Comparison of ENCODE assay signal across 32 cellular contexts in the genomic region with DNA sequence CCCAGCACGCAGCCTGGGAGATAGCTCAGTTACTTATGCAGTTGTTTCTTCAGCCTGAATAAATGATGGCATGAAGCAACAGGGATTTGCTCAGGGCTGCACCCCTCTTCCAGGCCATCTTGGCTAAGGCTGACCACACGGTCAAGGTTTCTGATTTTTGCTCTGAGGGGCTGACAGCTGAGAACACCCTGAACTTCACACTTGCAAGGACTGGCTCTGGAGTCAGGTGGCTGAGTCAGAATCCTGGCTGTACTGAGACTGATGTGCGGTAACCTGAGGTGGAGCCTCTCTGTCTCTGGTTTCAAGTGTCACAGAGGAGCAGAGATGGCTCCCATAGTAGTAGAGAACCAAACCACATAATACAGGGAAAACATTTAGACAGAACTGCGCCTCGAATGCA. TPM values are rescaled to one million over a fixed set of nuclear protein-coding genes. Genes with fewer than 3 reads are reported as not detected.
"Had no signal": no experiment of that assay in that cellular context is flagged by ENCODE, and none has a peak within 500 bp of the region (broad histone marks: within the 10 kb centered on the region; RNA-seq: fewer than 3 reads in every experiment).

No MANE protein-coding gene starts in this region.

- H3K4me3 Mint-ChIP-seq: naive thymus-derived CD8-positive, alpha-beta T cell; natural killer cell treated with Interleukin-12 subunit alpha and Interleukin-12 subunit beta and Interleukin-15 and Interleukin-18, amount 100 ng/mL, for 72 hours; nephron progenitor cell; neural crest cell; stimulated activated memory B cell treated with anti-CD40 and anti-IgM and Interleukin-4, amounts not matched to agents 10 μg/mL and 1 μg/mL and 100 μg/mL, for 72 hours; stimulated activated naive CD8-positive, alpha-beta T cell treated with anti-CD3 and anti-CD28 coated beads, Interleukin-15, amount 100 ng/mL, for 72 hours; type B pancreatic cell had no signal

- H3K4me3 ChIP-seq: pancreas, prostate gland, right lobe of liver, skin epidermis, smooth muscle cell, spleen, suprapubic skin, testis, tibial artery, transverse colon, upper lobe of right lung, uterus had no signal

- H3K27ac ChIP-seq: pancreas, prostate gland, right lobe of liver, skin epidermis, spleen, suprapubic skin, testis, tibial artery, transverse colon, upper lobe of right lung, uterus had no signal

- H3K27me3 ChIP-seq: pancreas, right lobe of liver, spleen, suprapubic skin, testis, tibial artery, transverse colon, upper lobe of right lung, uterus had no signal

- H3K9me3 Mint-ChIP-seq: naive B cell; natural killer cell treated with Interleukin-12 subunit alpha and Interleukin-12 subunit beta and Interleukin-15 and Interleukin-18, amount 100 ng/mL, for 72 hours; neural crest cell; stimulated activated memory B cell treated with anti-CD40 and anti-IgM and Interleukin-4, amounts not matched to agents 10 μg/mL and 1 μg/mL and 100 μg/mL, for 72 hours; stimulated activated naive CD8-positive, alpha-beta T cell treated with anti-CD3 and anti-CD28 coated beads, Interleukin-15, amount 100 ng/mL, for 72 hours; type B pancreatic cell had no signal

- H3K9me3 ChIP-seq: pancreas, prostate gland, right lobe of liver, spleen, suprapubic skin, testis, tibial artery, transverse colon, upper lobe of right lung, uterus had no signal

- H3K27me3 Mint-ChIP-seq: naive B cell; natural killer cell treated with Interleukin-12 subunit alpha and Interleukin-12 subunit beta and Interleukin-15 and Interleukin-18, amount 100 ng/mL, for 72 hours; stimulated activated memory B cell treated with anti-CD40 and anti-IgM and Interleukin-4, amounts not matched to agents 10 μg/mL and 1 μg/mL and 100 μg/mL, for 72 hours; stimulated activated naive CD8-positive, alpha-beta T cell treated with anti-CD3 and anti-CD28 coated beads, Interleukin-15, amount 100 ng/mL, for 72 hours had no signal

- DNase-seq: naive B cell; naive thymus-derived CD8-positive, alpha-beta T cell; nephron progenitor cell; occipital lobe; pancreas; right cardiac atrium; right lobe of liver; stimulated activated CD4-positive, alpha-beta T cell treated with anti-CD3 and anti-CD28 coated beads, Interleukin-12 subunit alpha, Interleukin-12 subunit beta, amount 100 ng/mL, for 4 hours; stimulated activated CD4-positive, alpha-beta T cell treated with anti-CD3 and anti-CD28 coated beads, Interleukin-1b, Interleukin-23, amount 100 ng/mL, for 48 hours; stimulated activated CD4-positive, alpha-beta T cell treated with anti-CD3 and anti-CD28 coated beads, Interleukin-4, amount 100 ng/mL, for 1 hour; stimulated activated CD4-positive, alpha-beta T cell treated with anti-CD3 and anti-CD28 coated beads, Interleukin-4, amount 100 ng/mL, for 4 hours; stimulated activated CD8-positive, alpha-beta memory T cell treated with anti-CD3 and anti-CD28 coated beads, Interleukin-4, amount 100 ng/mL, for 48 hours; stimulated activated naive CD4-positive, alpha-beta T cell; stimulated activated naive CD8-positive, alpha-beta T cell treated with anti-CD3 and anti-CD28 coated beads, Interleukin-15, amount 100 ng/mL, for 72 hours; stimulated activated naive CD8-positive, alpha-beta T cell treated with anti-CD3 and anti-CD28 coated beads, Interleukin-15, Interleukin-2, amounts not matched to agents 100 U/mL and 50 U/mL, for 24 hours; substantia nigra; testis; tibial artery; transverse colon; upper lobe of right lung; uterus had no signal

- H3K36me3 ChIP-seq: uterus had no signal

- H3K27ac Mint-ChIP-seq: natural killer cell treated with Interleukin-12 subunit alpha and Interleukin-12 subunit beta and Interleukin-15 and Interleukin-18, amount 100 ng/mL, for 72 hours; nephron progenitor cell; stimulated activated memory B cell treated with anti-CD40 and anti-IgM and Interleukin-4, amounts not matched to agents 10 μg/mL and 1 μg/mL and 100 μg/mL, for 72 hours; stimulated activated naive CD8-positive, alpha-beta T cell treated with anti-CD3 and anti-CD28 coated beads, Interleukin-15, amount 100 ng/mL, for 72 hours; type B pancreatic cell had no signal

- H3K4me1 ChIP-seq: uterus had no signal

- ATAC-seq: naive thymus-derived CD8-positive, alpha-beta T cell; pancreas; right cardiac atrium; right lobe of liver; stimulated activated memory B cell treated with anti-CD40 and anti-IgM and Interleukin-4, amounts not matched to agents 10 μg/mL and 1 μg/mL and 100 μg/mL, for 72 hours had no signal

- H3K36me3 Mint-ChIP-seq: type B pancreatic cell had no signal

RNA-seq across cellular contexts. Expression of gene FOXC2, which starts 16.3 kb away (rescaled TPM):
- total RNA-seq: naive thymus-derived CD8-positive, alpha-beta T cell; natural killer cell treated with Interleukin-12 subunit alpha and Interleukin-12 subunit beta and Interleukin-15 and Interleukin-18, amount 100 ng/mL, for 72 hours; neural crest cell; spleen had no signal
- polyA plus RNA-seq: naive thymus-derived CD8-positive, alpha-beta T cell had no signal

RNA-seq across cellular contexts. Expression of gene FOXL1, which starts 28.1 kb away (rescaled TPM):
- total RNA-seq: naive thymus-derived CD8-positive, alpha-beta T cell; natural killer cell treated with Interleukin-12 subunit alpha and Interleukin-12 subunit beta and Interleukin-15 and Interleukin-18, amount 100 ng/mL, for 72 hours; spleen had no signal
- polyA plus RNA-seq: naive thymus-derived CD8-positive, alpha-beta T cell had no signal

RNA-seq across cellular contexts. Expression of gene FOXF1, which starts 40.0 kb away (rescaled TPM):
- total RNA-seq: naive thymus-derived CD8-positive, alpha-beta T cell; natural killer cell treated with Interleukin-12 subunit alpha and Interleukin-12 subunit beta and Interleukin-15 and Interleukin-18, amount 100 ng/mL, for 72 hours; neural crest cell; osteocyte; renal cortical epithelial cell had no signal
- polyA plus RNA-seq: naive thymus-derived CD8-positive, alpha-beta T cell had no signal
